ENCODE assay signal across 1 cellular context in genomic region chrX:10077425-10078188, GRCh38.
A peak's percentile ranks its signal among the peaks of the same experiment; 100 is the strongest.
TF ChIP-seq lines count a peak whose summit lies in the region.

No MANE protein-coding gene starts in this region.

TF ChIP-seq in IMR-90, 13 proteins besides CTCF, POLR2A, EP300 and RAD21:
- TF ChIP-seq SMC3 (IDR thresholded peaks at IDR 0.05; ENCODE audit: low read depth, low read length) (no peak), MXI1 (IDR thresholded peaks at IDR 0.05; ENCODE audit: borderline replicate concordance, low read depth, low read length) (no peak), NFE2L2 (IDR thresholded peaks at IDR 0.05; ENCODE audit: low read depth, low read length) (peak; percentile 41; the same call in 1 of the 2 replicates), MAFK (IDR thresholded peaks at IDR 0.05; ENCODE audit: low read depth, low read length) (peak; percentile 95), BHLHE40 (IDR thresholded peaks at IDR 0.05; ENCODE audit: low read depth, low read length) (no peak), MAZ (IDR thresholded peaks at IDR 0.05; ENCODE audit: borderline replicate concordance, low read depth, low read length) (no peak), FOS (IDR thresholded peaks at IDR 0.05; ENCODE audit: low read depth, low read length) (peak; percentile 73), RFX5 (IDR thresholded peaks at IDR 0.05; ENCODE audit: low read depth, low read length) (no peak), CEBPB (IDR thresholded peaks at IDR 0.05; ENCODE audit: low read depth, low read length) (peak; percentile 19; the same call in 1 of the 2 replicates)
TF ChIP-seq in IMR-90: peak in this region for 4.
